In genomic region chr1:10624256-10625050, GRCh38 we compare ENCODE assay signal across 26 cellular contexts.
DNase-seq lines count a peak whose midpoint lies in the region; ATAC-seq and TF ChIP-seq lines count a peak whose summit lies in the region.
"Had no signal": no experiment of that assay in that cellular context is flagged by ENCODE, and none has a peak within 500 bp of the region (broad histone marks: within the 10 kb centered on the region; RNA-seq: fewer than 3 reads in every experiment).

No MANE protein-coding gene starts in this region.

- no peak overlapping the region for H4K8ac ChIP-seq in H9 (replicated peaks; ENCODE audit: insufficient read length, low read depth, low read length)

- H3K4ac ChIP-seq in H9 (ENCODE audit: low read depth, low read length): no peak overlapping the region

- no peak overlapping the region for H3K4me3 Mint-ChIP-seq in H9
- H3K4me3 Mint-ChIP-seq: activated CD4-positive, alpha-beta T cell treated with anti-CD3 and anti-CD28 coated beads, Interleukin-2, amount 10 ng/mL, durations not matched to agents 24 days and 14 days; activated T-cell treated with anti-CD3 and anti-CD28 coated beads, Interleukin-2, amount 50 U/mL, for 4 hours; central memory CD8-positive, alpha-beta T cell; nephron; stimulated activated naive CD8-positive, alpha-beta T cell treated with anti-CD3 and anti-CD28 coated beads, Interleukin-15, amount 100 ng/mL, for 72 hours had no signal

- POLR2A ChIA-PET in RWPE1 (lab: Yijun Ruan, JAX; ENCODE audit: low non-redundant PET) (no interaction called here), A673 (lab: Charles Lee; ENCODE audit: low non-redundant PET) (no interaction called here)

- CTCF ChIA-PET in RWPE1 (lab: Yijun Ruan, JAX): interaction anchor here (0.6 kb wide), 1 partner anchor 879 kb away, joined by 3 read pairs; no protein-coding TSS in a partner anchor
- CTCF ChIA-PET in A673 (lab: Charles Lee): interaction anchor here (0.6 kb wide), 1 partner anchor 116 kb away, joined by 5 read pairs; no protein-coding TSS in a partner anchor

- H3K79me2 ChIP-seq in H9 (ENCODE audit: insufficient read depth, low read length): no peaks in the 10 kb centered on the region

- H3K9me3 ChIP-seq in H9 (ENCODE audit: control insufficient read depth, low read depth, low read length) (no peaks in the 10 kb centered on the region), right lobe of liver (no peaks in the 10 kb centered on the region), stomach (no peaks in the 10 kb centered on the region), A673 (ENCODE audit: low read depth, low read length, poor library complexity, severe bottlenecking) (no peaks in the 10 kb centered on the region)
- H3K9me3 ChIP-seq: esophagus muscularis mucosa, thyroid gland had no signal

- BruUV-seq in A673 (replicated peaks; lab: Mats Ljungman, UMichigan): no TSS peak

- H3K4me1 Mint-ChIP-seq in H9: peaks cover 0 to 4% of the 10 kb centered on the region in 2 experiments; a peak in 1 of 4 replicates
- H3K4me1 Mint-ChIP-seq: activated CD4-positive, alpha-beta T cell treated with anti-CD3 and anti-CD28 coated beads, Interleukin-2, amount 10 ng/mL, durations not matched to agents 24 days and 14 days; central memory CD8-positive, alpha-beta T cell; stimulated activated naive CD8-positive, alpha-beta T cell treated with anti-CD3 and anti-CD28 coated beads, Interleukin-15, amount 100 ng/mL, for 72 hours had no signal

- no CpG with 5 or more reads among the region's 26 CpGs for WGBS in H9 (ENCODE audit: extremely low coverage, insufficient read length, low lambda C conversion rate)
- WGBS in right lobe of liver (ENCODE audit: insufficient coverage, low coverage, low lambda C conversion rate, missing lambda C conversion rate): no CpG with 5 or more reads among the region's 26 CpGs
- WGBS in stomach, 5 donors: 77 to 89% (median 80%) methylated on average over 21 to 26 of the region's 26 CpGs

- no peaks in the 10 kb centered on the region for H3K9me3 Mint-ChIP-seq in H9
- H3K9me3 Mint-ChIP-seq: activated CD4-positive, alpha-beta T cell treated with anti-CD3 and anti-CD28 coated beads, Interleukin-2, amount 10 ng/mL, durations not matched to agents 24 days and 14 days; activated T-cell treated with anti-CD3 and anti-CD28 coated beads, Interleukin-2, amount 50 U/mL, for 4 hours; central memory CD8-positive, alpha-beta T cell; nephron; stimulated activated naive CD8-positive, alpha-beta T cell treated with anti-CD3 and anti-CD28 coated beads, Interleukin-15, amount 100 ng/mL, for 72 hours had no signal

- H3K4me1 ChIP-seq in H9 (ENCODE audit: insufficient read depth, low read length): no peaks in the 10 kb centered on the region
- peaks cover 0 to 24% (median 11%) of the 10 kb centered on the region in 4 donors for H3K4me1 ChIP-seq in right lobe of liver
- peaks cover 8 to 30% (median 25%) of the 10 kb centered on the region in 4 donors for H3K4me1 ChIP-seq in stomach
- H3K4me1 ChIP-seq in A673 (ENCODE audit: insufficient read depth, low read length, poor library complexity, severe bottlenecking): no peaks in the 10 kb centered on the region

- no peak overlapping the region for H3K4me3 ChIP-seq in right lobe of liver
- H3K4me3 ChIP-seq in stomach: no peak overlapping the region
- no peak overlapping the region for H3K4me3 ChIP-seq in A673 (ENCODE audit: low read depth, low read length, poor library complexity, severe bottlenecking)
- H3K4me3 ChIP-seq: esophagus muscularis mucosa, thyroid gland had no signal

- H4K91ac ChIP-seq in H9 (ENCODE audit: insufficient read length, low read depth, low read length): no peak overlapping the region

- no peak for TF ChIP-seq POLR2A in right lobe of liver (IDR thresholded peaks at IDR 0.05)
- TF ChIP-seq POLR2A in stomach (IDR thresholded peaks at IDR 0.05): no peak

- no peaks in the 10 kb centered on the region for H3K23me2 ChIP-seq in H9 (ENCODE audit: insufficient read length, low read depth, low read length, poor library complexity, severe bottlenecking)

- TF ChIP-seq EP300 in stomach (IDR thresholded peaks at IDR 0.05): no peak

- no peak overlapping the region for H3K23ac ChIP-seq in H9 (ENCODE audit: insufficient read length, low read depth, low read length)

- no peak overlapping the region for H2BK15ac ChIP-seq in H9 (ENCODE audit: low read depth, low read length)

- no peaks in the 10 kb centered on the region for H4K20me1 ChIP-seq in H9 (ENCODE audit: control insufficient read depth, insufficient read depth, insufficient read length)

- no peak overlapping the region for H2AK5ac ChIP-seq in H9 (ENCODE audit: insufficient read length, low read length)

- no peak overlapping the region for H2BK5ac ChIP-seq in H9 (ENCODE audit: insufficient read length, low read length)

- no peak overlapping the region for H3K18ac ChIP-seq in H9 (ENCODE audit: insufficient read length, low read depth, low read length)

- no peak overlapping the region for H3K14ac ChIP-seq in H9 (ENCODE audit: insufficient read depth, low read length)

- no peak overlapping the region for H3T11ph ChIP-seq in H9 (ENCODE audit: low read length)

- H2BK12ac ChIP-seq in H9 (ENCODE audit: insufficient read length, low read depth, low read length): no peak overlapping the region

- no peak overlapping the region for H2BK20ac ChIP-seq in H9 (ENCODE audit: low read depth, low read length, poor library complexity, severe bottlenecking)

- H4K5ac ChIP-seq in H9 (ENCODE audit: insufficient read length, low read depth, low read length): no peak overlapping the region

- no peaks in the 10 kb centered on the region for H3K27me3 Mint-ChIP-seq in H9 (ENCODE audit: low read depth)
- H3K27me3 Mint-ChIP-seq: activated CD4-positive, alpha-beta T cell treated with anti-CD3 and anti-CD28 coated beads, Interleukin-2, amount 10 ng/mL, durations not matched to agents 24 days and 14 days; central memory CD8-positive, alpha-beta T cell; stimulated activated naive CD8-positive, alpha-beta T cell treated with anti-CD3 and anti-CD28 coated beads, Interleukin-15, amount 100 ng/mL, for 72 hours had no signal

- TF ChIP-seq CTCF in H9 (conservative IDR thresholded peaks at IDR 0.05) (no peak), RWPE1 (conservative IDR thresholded peaks at IDR 0.05; ENCODE audit: low read depth) (no peak), right lobe of liver (IDR thresholded peaks at IDR 0.05) (no peak), stomach (IDR thresholded peaks at IDR 0.05) (no peak), A673 (conservative IDR thresholded peaks at IDR 0.05; ENCODE audit: low read depth, low read length) (no peak)

- DNase-seq in H9: peak; percentile 20
- DNase-seq in RWPE1 (ENCODE audit: low spot score): no peak
- peak in 2 of 3 donors; percentile 34 to 75 for DNase-seq in right lobe of liver
- peak; percentile 66 for DNase-seq in stomach
- DNase-seq in A673 (ENCODE audit: low spot score): no peak
- no peak for DNase-seq in activated CD4-positive, alpha-beta T cell treated with anti-CD3 and anti-CD28 coated beads, Interleukin-2, amount 50 U/mL, for 48 hours
- DNase-seq: activated CD4-positive, alpha-beta T cell treated with anti-CD3 and anti-CD28 coated beads, Interleukin-2, amount 10 ng/mL, durations not matched to agents 24 days and 14 days; activated T-cell treated with anti-CD3 and anti-CD28 coated beads, Interleukin-2, amount 50 U/mL, for 4 hours; C1 segment of cervical spinal cord; COR-L47; dermis blood vessel endothelial cell; foreskin keratinocyte; GOT3; NCI-H1048; NCI-H2107; NCI-H345; NCI-H748 treated with DMSO at 0.1 percent for 48 hours; SIG-M5; stimulated activated CD8-positive, alpha-beta memory T cell treated with anti-CD3 and anti-CD28 coated beads, Interleukin-4, amount 100 ng/mL, for 48 hours; stimulated activated naive CD8-positive, alpha-beta T cell treated with anti-CD3 and anti-CD28 coated beads, Interleukin-15, amount 100 ng/mL, for 72 hours had no signal

- no peak overlapping the region for H2AFZ ChIP-seq in H9 (ENCODE audit: low read length)

- no peak overlapping the region for H3K4me2 ChIP-seq in H9 (ENCODE audit: insufficient read depth, insufficient read length, low read length)

- H2BK120ac ChIP-seq in H9 (ENCODE audit: low read depth, low read length, poor library complexity, severe bottlenecking): no peak overlapping the region

- H3K27ac ChIP-seq in H9 (ENCODE audit: insufficient read length, low read depth, low read length): no peak overlapping the region
- 0 out of 2 replicates have a peak overlapping the region, but pooled peaks have one; percentile 5 for H3K27ac ChIP-seq in RWPE1
- H3K27ac ChIP-seq in right lobe of liver: no peak overlapping the region
- H3K27ac ChIP-seq in stomach: no peak overlapping the region
- no peak overlapping the region for H3K27ac ChIP-seq in A673 (ENCODE audit: low read depth, low read length, poor library complexity, severe bottlenecking)
- H3K27ac ChIP-seq: foreskin keratinocyte, thyroid gland, VCaP had no signal

- H3K9ac ChIP-seq in H9 (ENCODE audit: extremely low read depth, insufficient read length, low read length): no peak overlapping the region

- H3K27me3 ChIP-seq in H9 (ENCODE audit: insufficient read depth, low read length): no peaks in the 10 kb centered on the region
- no peaks in the 10 kb centered on the region for H3K27me3 ChIP-seq in right lobe of liver
- H3K27me3 ChIP-seq in stomach: no peaks in the 10 kb centered on the region
- no peaks in the 10 kb centered on the region for H3K27me3 ChIP-seq in A673 (replicated peaks; ENCODE audit: insufficient read depth, low read depth, low read length, poor library complexity)
- H3K27me3 ChIP-seq: esophagus muscularis mucosa, foreskin keratinocyte, thyroid gland had no signal

- H3K36me3 ChIP-seq in right lobe of liver: no peaks in the 10 kb centered on the region
- peaks cover 5 to 63% (median 51%) of the 10 kb centered on the region in 4 donors for H3K36me3 ChIP-seq in stomach
- H3K36me3 ChIP-seq in A673 (ENCODE audit: insufficient read depth, low read length, poor library complexity, severe bottlenecking): peaks cover 2% of the 10 kb centered on the region

- H3K27ac Mint-ChIP-seq in H9: peak overlapping the region in 1 of 3 experiments; percentile 44; a peak in 2 of 7 replicates
- H3K27ac Mint-ChIP-seq: activated CD4-positive, alpha-beta T cell treated with anti-CD3 and anti-CD28 coated beads, Interleukin-2, amount 10 ng/mL, durations not matched to agents 24 days and 14 days had no signal

- H3K79me1 ChIP-seq in H9 (ENCODE audit: insufficient read depth, low read depth, low read length, poor library complexity, severe bottlenecking): no peaks in the 10 kb centered on the region

- intact Hi-C loops in right lobe of liver (cut with DNase I): no loop called here
- intact Hi-C loops in stomach (cut with DNase I; ENCODE audit: low total_unique reads): no loop called here
- intact Hi-C loops in A673 (cut with micrococcal nuclease; ENCODE audit: unreplicated experiment): no loop called here

- peak; percentile 24 to 69 (median 46) for ATAC-seq in right lobe of liver
- ATAC-seq in GM18519 (IDR thresholded peaks at IDR 0.05; ENCODE audit: low FRiP score, unreplicated experiment): no peak
- ATAC-seq: activated T-cell treated with anti-CD3 and anti-CD28 coated beads, Interleukin-2, amount 50 U/mL, for 4 hours; foreskin keratinocyte; stimulated activated naive CD8-positive, alpha-beta T cell treated with anti-CD3 and anti-CD28 coated beads, Interleukin-15, amount 100 ng/mL, for 72 hours had no signal

- peaks cover 3 to 13% (median 3%) of the 10 kb centered on the region in 3 experiments; a peak in 5 of 7 replicates for H3K36me3 Mint-ChIP-seq in H9 (ENCODE audit: insufficient read depth in 1 of 3, low read depth in 3 of 3)

- H3K56ac ChIP-seq in H9 (ENCODE audit: insufficient read length, low read depth, low read length): no peak overlapping the region

Comparison
In these comparisons a context has a peak if more than half of its experiments do, and no peak if none do; other contexts are left out.
1. DNase-seq: peak in H9 (single experiment), right lobe of liver (2 of 3) and stomach (single experiment); none in RWPE1 (single experiment), A673 (single experiment) and activated CD4-positive, alpha-beta T cell treated with anti-CD3 and anti-CD28 coated beads, Interleukin-2, amount 50 U/mL, for 48 hours (0 of 2).